8 cellular contexts compared by ENCODE assay signal in the genomic region with DNA sequence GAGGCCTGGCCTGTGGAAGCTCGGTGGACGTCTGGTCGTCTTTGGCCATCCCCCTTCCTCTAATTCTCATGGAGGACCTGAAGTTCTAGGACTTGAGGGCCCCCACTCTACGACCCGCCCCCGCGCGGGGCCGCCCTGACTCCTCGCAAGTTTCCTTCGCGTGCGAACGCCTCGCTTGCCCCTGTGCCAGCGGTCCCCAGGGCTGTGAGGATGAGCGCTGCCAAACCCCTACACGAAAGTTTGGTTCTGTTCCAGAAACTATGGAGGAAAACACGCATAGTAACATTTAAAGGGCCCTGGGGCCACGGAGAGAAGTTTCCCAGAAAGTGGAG. TPM values are rescaled to one million over a fixed set of nuclear protein-coding genes. Genes with fewer than 3 reads are reported as not detected.
A peak's percentile ranks its signal among the peaks of the same experiment; 100 is the strongest.
DNase-seq lines count a peak whose midpoint lies in the region; ATAC-seq and TF ChIP-seq lines count a peak whose summit lies in the region.

No MANE protein-coding gene starts in this region.

- peaks cover 43% of the 10 kb centered on the region for H3K79me2 ChIP-seq in PC-9 (ENCODE audit: low read depth)

- H3K4me3 ChIP-seq in PC-9 (peak overlapping the region; percentile 92), epithelial cell of esophagus (ENCODE audit: low read length) (peak overlapping the region; percentile 81)

- no peaks in the 10 kb centered on the region for H3K9me2 ChIP-seq in PC-9 (ENCODE audit: insufficient read depth)

- H3K4me1 Mint-ChIP-seq in natural killer cell treated with Interleukin-12 subunit alpha and Interleukin-12 subunit beta and Interleukin-15 and Interleukin-18, amount 100 ng/mL, for 72 hours (ENCODE audit: low read depth in 2 of 2) = peaks cover 17% of the 10 kb centered on the region in 2 donors

- POLR2A ChIA-PET in PC-9 (lab: Charles Lee; ENCODE audit: unreplicated experiment) = no interaction called here

- peaks cover 43 to 64% of the 10 kb centered on the region in 2 donors for H3K27me3 Mint-ChIP-seq in natural killer cell treated with Interleukin-12 subunit alpha and Interleukin-12 subunit beta and Interleukin-15 and Interleukin-18, amount 100 ng/mL, for 72 hours

- H3K36me3 ChIP-seq in PC-9 (ENCODE audit: low read depth) = 0 out of 2 replicates have a peak, but pooled peaks cover 6% of the 10 kb centered on the region

- peak overlapping the region; percentile 92 for H2AFZ ChIP-seq in PC-9

- CTCF ChIA-PET in PC-9 (lab: Charles Lee) = interaction anchor here (0.5 kb wide), 1 partner anchor 12 kb away, joined by 3 read pairs; no protein-coding TSS in a partner anchor

- peak; percentile 38 for DNase-seq in GM04503 (ENCODE audit: low read depth)
- no peak for DNase-seq in PC-9
- no peak for DNase-seq in epithelial cell of esophagus (ENCODE audit: low read depth)
- no peak for DNase-seq in natural killer cell treated with Interleukin-12 subunit alpha and Interleukin-12 subunit beta and Interleukin-15 and Interleukin-18, amount 100 ng/mL, for 72 hours (ENCODE audit: low spot score)
- no peak for DNase-seq in cerebellum (ENCODE audit: low spot score)
- no peak for DNase-seq in stimulated activated CD4-positive, alpha-beta T cell treated with anti-CD3 and anti-CD28 coated beads, Interleukin-4, amount 100 ng/mL, for 1 hour
- DNase-seq in NCI-H2107 treated with DMSO at 0.1 percent for 48 hours (lab: John Stamatoyannopoulos, UW; ENCODE audit: unreplicated experiment) = no peak

- BruUV-seq in PC-9 (replicated peaks; lab: Mats Ljungman, UMichigan) = no TSS peak

- intact Hi-C loops in PC-9 (cut with micrococcal nuclease; ENCODE audit: unreplicated experiment) = loop anchor here (1.0 to 10.0 kb wide), 7 partner anchors 15 to 551 kb away; a partner anchor contains a TSS

- H3K4me1 ChIP-seq in PC-9 (replicated peaks; ENCODE audit: insufficient read depth) = peaks cover 21% of the 10 kb centered on the region

- H3K9me3 Mint-ChIP-seq in natural killer cell treated with Interleukin-12 subunit alpha and Interleukin-12 subunit beta and Interleukin-15 and Interleukin-18, amount 100 ng/mL, for 72 hours = no peaks in the 10 kb centered on the region

- no peaks in the 10 kb centered on the region for H3K27me3 ChIP-seq in PC-9 (ENCODE audit: insufficient read depth, low read depth)

- H4K20me1 ChIP-seq in PC-9 (ENCODE audit: insufficient read depth) = no peaks in the 10 kb centered on the region

- no peaks in the 10 kb centered on the region for H3K9me3 ChIP-seq in PC-9 (ENCODE audit: insufficient read depth, low read depth)

- ATAC-seq in natural killer cell treated with Interleukin-12 subunit alpha and Interleukin-12 subunit beta and Interleukin-15 and Interleukin-18, amount 100 ng/mL, for 72 hours = no peak
- no peak for ATAC-seq in GM19452 (IDR thresholded peaks at IDR 0.05; ENCODE audit: unreplicated experiment)

- peak overlapping the region; percentile 86 for H3K4me2 ChIP-seq in PC-9

- H3K27ac Mint-ChIP-seq in natural killer cell treated with Interleukin-12 subunit alpha and Interleukin-12 subunit beta and Interleukin-15 and Interleukin-18, amount 100 ng/mL, for 72 hours = no peak overlapping the region

- H3K4me3 Mint-ChIP-seq in natural killer cell treated with Interleukin-12 subunit alpha and Interleukin-12 subunit beta and Interleukin-15 and Interleukin-18, amount 100 ng/mL, for 72 hours = peak overlapping the region; percentile 53

- no peaks in the 10 kb centered on the region for H3K36me3 Mint-ChIP-seq in natural killer cell treated with Interleukin-12 subunit alpha and Interleukin-12 subunit beta and Interleukin-15 and Interleukin-18, amount 100 ng/mL, for 72 hours

- TF ChIP-seq CTCF in PC-9 (conservative IDR thresholded peaks at IDR 0.05) (no peak), epithelial cell of esophagus (IDR thresholded peaks at IDR 0.05; ENCODE audit: insufficient read depth, low read depth, low read length, missing control alignments) (no peak)

- no peak overlapping the region for H3K27ac ChIP-seq in PC-9

- peaks cover 11% of the 10 kb centered on the region for H3F3A ChIP-seq in PC-9 (ENCODE audit: insufficient read depth, low read depth)

RNA-seq across cellular contexts. Expression of a gene that starts 0.3 kb away (rescaled TPM):
- total RNA-seq in PC-9 (2021) (69.9 and 102 TPM in 2 replicates), cerebellum (27.4 TPM)
- under 1 TPM; 0.21 to 0.28 TPM for total RNA-seq in natural killer cell treated with Interleukin-12 subunit alpha and Interleukin-12 subunit beta and Interleukin-15 and Interleukin-18, amount 100 ng/mL, for 72 hours

Comparison
In these comparisons a context has a peak if more than half of its experiments do, and no peak if none do; other contexts are left out.
1. RNA of a gene that starts 0.3 kb away (total RNA-seq): 69.9 to 102 TPM in PC-9 and 27.4 TPM in cerebellum (single experiment); 0.21 to 0.28 TPM in natural killer cell treated with Interleukin-12 subunit alpha and Interleukin-12 subunit beta and Interleukin-15 and Interleukin-18, amount 100 ng/mL, for 72 hours; every median in the first group is over 10 times any median in the second.